Comparison of ENCODE assay signal across 34 cellular contexts in genomic region chr4:7660176-7660540, GRCh38.
"Had no signal": no experiment of that assay in that cellular context is flagged by ENCODE, and none has a peak within 500 bp of the region (broad histone marks: within the 10 kb centered on the region; RNA-seq: fewer than 3 reads in every experiment).

No MANE protein-coding gene starts in this region.

- H3K27ac Mint-ChIP-seq: activated B cell treated with CpG ODN at 0.5 μM for 24 hours; activated CD4-positive, alpha-beta memory T cell treated with anti-CD3 and anti-CD28 coated beads for 36 hours; activated naive CD4-positive, alpha-beta T cell treated with anti-CD3 and anti-CD28 coated beads for 36 hours; activated naive CD4-positive, alpha-beta T cell treated with anti-CD3 and anti-CD28 coated beads, Interleukin-2, amount 50 U/mL, for 72 hours; activated T-helper 1 cell treated with anti-CD3 and anti-CD28 coated beads, Interleukin-12 subunit alpha, Interleukin-12 subunit beta, Interleukin-2, Interleukin-4 antibody, amounts not matched to agents 30 ng/mL and 10 ng/mL and 1 ng/mL, durations not matched to agents 14 hours and 24 hours and 36 hours; T-helper 1 cell treated with Interleukin-12 subunit alpha and Interleukin-12 subunit beta and Interleukin-4 antibody, amounts not matched to agents 30 μg/mL and 1 μg/mL, for 36 hours; T-helper 2 cell treated with Interferon-gamma antibody and Interleukin-4, amounts not matched to agents 5 μg/mL and 100 μg/mL, for 36 hours had no signal

- H3K36me3 Mint-ChIP-seq: activated CD4-positive, alpha-beta memory T cell treated with anti-CD3 and anti-CD28 coated beads for 36 hours; activated naive CD4-positive, alpha-beta T cell treated with anti-CD3 and anti-CD28 coated beads, Interleukin-2, amount 50 U/mL, for 72 hours had no signal

- DNase-seq: activated B cell treated with CpG ODN at 0.5 μM for 24 hours; activated CD4-positive, alpha-beta memory T cell treated with anti-CD3 and anti-CD28 coated beads for 36 hours; activated CD4-positive, alpha-beta T cell treated with anti-CD3 and anti-CD28 coated beads for 4 hours; activated CD4-positive, alpha-beta T cell treated with anti-CD3 and anti-CD28 coated beads, Interleukin-2, amount 50 U/mL, for 1 hour; activated CD4-positive, CD25-positive, alpha-beta regulatory T cell treated with anti-CD3 and anti-CD28 coated beads, Interleukin-2, amount 50 U/mL, for 72 hours; activated CD8-positive, alpha-beta memory T cell treated with anti-CD3 and anti-CD28 coated beads, Interleukin-2, amount 50 U/mL, for 4 hours; activated gamma-delta T cell treated with Interleukin-2 at 50 U/mL for 16 hours; activated naive CD4-positive, alpha-beta T cell treated with anti-CD3 and anti-CD28 coated beads for 36 hours; activated T-cell treated with anti-CD3 and anti-CD28 coated beads for 4 hours; activated T-cell treated with anti-CD3 and anti-CD28 coated beads, Interleukin-2, amount 50 U/mL, for 4 hours; adrenal gland; body of pancreas; caudate nucleus; NCI-H1105; NCI-H1417 treated with DMSO at 0.1 percent for 48 hours; NCI-H187 treated with DMSO at 0.1 percent for 48 hours; NCI-H2081; NCI-H2171 treated with DMSO at 0.1 percent for 48 hours; NCI-H2227 treated with DMSO at 0.1 percent for 48 hours; NCI-H446; NCI-H524; SHP77 treated with DMSO at 0.1 percent for 48 hours; SK-N-SH had no signal

- ATAC-seq: activated naive CD4-positive, alpha-beta T cell treated with anti-CD3 and anti-CD28 coated beads, Interleukin-2, amount 50 U/mL, for 72 hours; activated T-cell treated with anti-CD3 and anti-CD28 coated beads, Interleukin-2, amount 50 U/mL, for 4 hours; body of pancreas; Panc1 had no signal

- H3K4me1 Mint-ChIP-seq: activated B cell treated with CpG ODN at 0.5 μM for 24 hours had no signal

- H3K9me3 Mint-ChIP-seq: activated B cell treated with CpG ODN at 0.5 μM for 24 hours; activated CD4-positive, alpha-beta memory T cell treated with anti-CD3 and anti-CD28 coated beads for 36 hours; activated naive CD4-positive, alpha-beta T cell treated with anti-CD3 and anti-CD28 coated beads for 36 hours; activated T-cell treated with anti-CD3 and anti-CD28 coated beads, Interleukin-2, amount 50 U/mL, for 4 hours; activated T-helper 1 cell treated with anti-CD3 and anti-CD28 coated beads, Interleukin-12 subunit alpha, Interleukin-12 subunit beta, Interleukin-2, Interleukin-4 antibody, amounts not matched to agents 30 ng/mL and 10 ng/mL and 1 ng/mL, durations not matched to agents 14 hours and 24 hours and 36 hours; T-helper 1 cell treated with Interleukin-12 subunit alpha and Interleukin-12 subunit beta and Interleukin-4 antibody, amounts not matched to agents 30 μg/mL and 1 μg/mL, for 36 hours; T-helper 2 cell treated with Interferon-gamma antibody and Interleukin-4, amounts not matched to agents 5 μg/mL and 100 μg/mL, for 36 hours had no signal

- H3K9ac ChIP-seq: SK-N-SH had no signal

- H3K4me1 ChIP-seq: adrenal gland, body of pancreas, breast epithelium, SJSA1 had no signal

- H3K4me3 ChIP-seq: adrenal gland, body of pancreas, breast epithelium, SJSA1 had no signal

- H3K9me3 ChIP-seq: adrenal gland, body of pancreas, breast epithelium, SJSA1, SK-N-SH had no signal

- H3K4me2 ChIP-seq: SK-N-SH had no signal

- H3K27me3 ChIP-seq: adrenal gland, body of pancreas had no signal

- H3K27ac ChIP-seq: adrenal gland, body of pancreas, breast epithelium, SJSA1, VCaP had no signal

- FAIRE-seq: astrocyte, colon, TTC549 had no signal

- H3K4me3 Mint-ChIP-seq: activated B cell treated with CpG ODN at 0.5 μM for 24 hours; activated CD4-positive, alpha-beta memory T cell treated with anti-CD3 and anti-CD28 coated beads for 36 hours; activated naive CD4-positive, alpha-beta T cell treated with anti-CD3 and anti-CD28 coated beads for 36 hours; activated T-cell treated with anti-CD3 and anti-CD28 coated beads, Interleukin-2, amount 50 U/mL, for 4 hours; activated T-helper 1 cell treated with anti-CD3 and anti-CD28 coated beads, Interleukin-12 subunit alpha, Interleukin-12 subunit beta, Interleukin-2, Interleukin-4 antibody, amounts not matched to agents 30 ng/mL and 10 ng/mL and 1 ng/mL, durations not matched to agents 14 hours and 24 hours and 36 hours; T-helper 1 cell treated with Interleukin-12 subunit alpha and Interleukin-12 subunit beta and Interleukin-4 antibody, amounts not matched to agents 30 μg/mL and 1 μg/mL, for 36 hours; T-helper 2 cell treated with Interferon-gamma antibody and Interleukin-4, amounts not matched to agents 5 μg/mL and 100 μg/mL, for 36 hours had no signal

- H3K36me3 ChIP-seq: adrenal gland, breast epithelium, SJSA1 had no signal
